In the genomic region with DNA sequence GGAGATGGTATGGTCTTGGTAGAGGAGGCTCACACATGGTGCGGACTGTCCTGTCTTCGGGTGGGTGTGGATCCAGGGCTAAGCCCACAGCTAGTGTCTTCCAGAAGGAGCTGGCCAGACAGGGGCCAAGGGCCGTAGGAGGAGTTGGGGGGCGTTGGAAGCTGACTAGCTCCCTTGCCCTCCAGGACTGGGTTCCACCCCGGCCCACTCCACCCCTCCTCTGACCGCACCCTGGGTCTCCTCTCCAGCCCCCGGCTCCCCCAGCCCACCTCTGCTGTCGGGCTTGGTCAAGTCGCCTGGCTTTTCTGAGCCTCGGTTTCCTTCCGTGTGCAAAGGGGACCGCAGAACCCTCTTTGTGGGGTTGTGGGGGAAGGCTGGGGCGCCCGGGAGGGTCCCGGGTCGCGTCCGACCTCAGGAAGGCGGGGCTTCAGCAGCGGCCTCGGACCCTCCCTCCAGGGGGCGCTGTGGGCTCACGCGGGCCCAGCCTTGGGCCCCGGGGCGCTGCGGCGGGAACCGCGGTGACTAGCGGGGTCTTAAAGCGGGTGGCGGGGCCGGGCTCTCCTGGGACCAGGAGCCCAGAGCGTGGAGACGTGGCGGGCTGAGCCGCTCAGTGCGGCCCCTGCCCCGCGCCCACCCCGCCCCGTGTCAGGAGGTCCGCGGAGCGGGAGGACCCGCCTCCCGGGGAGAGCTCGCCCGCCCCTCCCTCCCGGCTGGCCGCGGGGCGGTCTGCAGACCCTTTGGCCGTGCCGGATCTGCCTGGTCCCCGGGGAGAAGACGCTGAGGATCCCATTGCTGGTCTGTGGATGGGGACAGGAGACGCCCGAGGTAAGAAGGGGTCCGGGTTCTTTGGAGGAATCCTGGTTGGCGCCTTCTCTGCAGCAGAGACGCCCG, we compare ENCODE assay signal across 8 cellular contexts. TPM values are rescaled to one million over a fixed set of nuclear protein-coding genes. Genes with fewer than 3 reads are reported as not detected.
A peak's percentile ranks its signal among the peaks of the same experiment; 100 is the strongest.
DNase-seq lines count a peak whose midpoint lies in the region; ATAC-seq and TF ChIP-seq lines count a peak whose summit lies in the region.

No MANE protein-coding gene starts in this region.

- no peaks in the 10 kb centered on the region for H3K9me3 ChIP-seq in CD4-positive, alpha-beta T cell (ENCODE audit: control insufficient read depth, low read length)
- H3K9me3 ChIP-seq in HUES6 (ENCODE audit: control insufficient read depth, insufficient read depth, low read depth, low read length) (no peaks in the 10 kb centered on the region), body of pancreas (no peaks in the 10 kb centered on the region)

- CTCF ChIA-PET in CD4-positive, alpha-beta T cell (lab: Charles Lee), result interaction anchor here (0.6 to 1.6 kb wide), 2 partner anchors 18 to 22 kb away, joined by 3 to 6 read pairs; a partner anchor contains a TSS

- no peak for TF ChIP-seq POLR2A in body of pancreas (IDR thresholded peaks at IDR 0.05)

- WGBS in body of pancreas, 2 donors, result 6% methylated on average over 52 of the region's 64 CpGs; no CpG with 5 or more reads in 1 of the 2 donors

- intact Hi-C loops in CD4-positive, alpha-beta T cell (cut with DNase I, micrococcal nuclease), result loop anchor here in 1 of 2 experiments (1.0 kb wide), 1 partner anchor 18 kb away; no protein-coding TSS in a partner anchor
- intact Hi-C loops in body of pancreas (cut with DNase I), result no loop called here

- peak; percentile 73 for TF ChIP-seq CTCF in CD4-positive, alpha-beta T cell (IDR thresholded peaks at IDR 0.05)
- peak; percentile 44 to 68 (median 63) for TF ChIP-seq CTCF in body of pancreas (IDR thresholded peaks at IDR 0.05)

- H3K36me3 ChIP-seq in HUES6 (ENCODE audit: control insufficient read depth, insufficient read depth, low read length), result no peaks in the 10 kb centered on the region
- no peaks in the 10 kb centered on the region for H3K36me3 ChIP-seq in body of pancreas (replicated peaks in 1 of 2; ENCODE audit: insufficient read depth in 1 of 2, low read depth in 2 of 2)

- H3K27ac ChIP-seq in CD4-positive, alpha-beta T cell (ENCODE audit: low read depth, low read length), result no peak overlapping the region
- H3K27ac ChIP-seq in HUES6 (ENCODE audit: low read depth, low read length), result no peak overlapping the region
- no peak overlapping the region for H3K27ac ChIP-seq in body of pancreas

- H3K27ac Mint-ChIP-seq in CD4-positive, alpha-beta T cell, result peak overlapping the region; percentile 90
- H3K27ac Mint-ChIP-seq in T-helper 2 cell treated with Interferon-gamma antibody and Interleukin-4, amounts not matched to agents 5 μg/mL and 100 μg/mL, for 36 hours, result no peak overlapping the region

- H3K36me3 Mint-ChIP-seq in CD4-positive, alpha-beta T cell (ENCODE audit: low read depth), result peaks cover 5% of the 10 kb centered on the region
- H3K36me3 Mint-ChIP-seq in T-helper 2 cell treated with Interferon-gamma antibody and Interleukin-4, amounts not matched to agents 5 μg/mL and 100 μg/mL, for 36 hours (ENCODE audit: low read depth), result no peaks in the 10 kb centered on the region

- peak overlapping the region; percentile 36 for H3K4me3 Mint-ChIP-seq in CD4-positive, alpha-beta T cell
- H3K4me3 Mint-ChIP-seq in T-helper 2 cell treated with Interferon-gamma antibody and Interleukin-4, amounts not matched to agents 5 μg/mL and 100 μg/mL, for 36 hours, result peak overlapping the region; percentile 51

- peaks cover 24% of the 10 kb centered on the region for H3K4me1 Mint-ChIP-seq in CD4-positive, alpha-beta T cell (ENCODE audit: low read depth)
- no peaks in the 10 kb centered on the region for H3K4me1 Mint-ChIP-seq in T-helper 2 cell treated with Interferon-gamma antibody and Interleukin-4, amounts not matched to agents 5 μg/mL and 100 μg/mL, for 36 hours (ENCODE audit: low read depth)

- POLR2A ChIA-PET in CD4-positive, alpha-beta T cell (lab: Charles Lee), result no interaction called here

- no peak overlapping the region for H3K9ac ChIP-seq in HUES6 (ENCODE audit: low read length)

- ATAC-seq in CD4-positive, alpha-beta T cell (ENCODE audit: poor library complexity), result peak; percentile 35
- ATAC-seq in body of pancreas (peak; percentile 47), left lobe of liver (peak; percentile 70), GM19035 (IDR thresholded peaks at IDR 0.05; ENCODE audit: unreplicated experiment) (no peak), HG03520 (IDR thresholded peaks at IDR 0.05; ENCODE audit: unreplicated experiment) (no peak)

- peak overlapping the region; percentile 71 for H3K4me3 ChIP-seq in HUES6 (ENCODE audit: low read depth, low read length)
- peak overlapping the region in 1 of 2 donors; percentile 21 for H3K4me3 ChIP-seq in body of pancreas

- H3K4me1 ChIP-seq in HUES6 (ENCODE audit: control insufficient read depth, insufficient read depth, low read length) (peaks cover 8% of the 10 kb centered on the region), body of pancreas (peaks cover 12% of the 10 kb centered on the region)

- H3K9me3 Mint-ChIP-seq in CD4-positive, alpha-beta T cell, result no peaks in the 10 kb centered on the region
- peaks cover under 1% of the 10 kb centered on the region for H3K9me3 Mint-ChIP-seq in T-helper 2 cell treated with Interferon-gamma antibody and Interleukin-4, amounts not matched to agents 5 μg/mL and 100 μg/mL, for 36 hours

- peaks cover 26% of the 10 kb centered on the region for H3K27me3 Mint-ChIP-seq in CD4-positive, alpha-beta T cell
- peaks cover 23% of the 10 kb centered on the region for H3K27me3 Mint-ChIP-seq in T-helper 2 cell treated with Interferon-gamma antibody and Interleukin-4, amounts not matched to agents 5 μg/mL and 100 μg/mL, for 36 hours (ENCODE audit: low read depth)

- peak; percentile 51 to 76 (median 62) for DNase-seq in CD4-positive, alpha-beta T cell
- peak; percentile 62 for DNase-seq in T-helper 2 cell treated with Interferon-gamma antibody and Interleukin-4, amounts not matched to agents 5 μg/mL and 100 μg/mL, for 36 hours (ENCODE audit: low spot score)
- DNase-seq in body of pancreas (peak; percentile 35 to 65 (median 50)), left lobe of liver (ENCODE audit: low spot score) (no peak)
- peak; percentile 52 for DNase-seq in stimulated activated CD8-positive, alpha-beta memory T cell treated with anti-CD3 and anti-CD28 coated beads, Interleukin-4, amount 100 ng/mL, for 24 hours (ENCODE audit: low read depth)

- peaks cover 23% of the 10 kb centered on the region for H3K27me3 ChIP-seq in CD4-positive, alpha-beta T cell (ENCODE audit: control insufficient read depth, insufficient read depth, low read length)
- H3K27me3 ChIP-seq in HUES6 (ENCODE audit: control insufficient read depth, insufficient read depth, low read length), result peaks cover 35% of the 10 kb centered on the region
- H3K27me3 ChIP-seq in body of pancreas, result peaks cover 0 to 6% of the 10 kb centered on the region in 2 donors

RNA-seq across cellular contexts. Expression of a gene that starts 5.4 kb away (rescaled TPM):
- under 1 TPM; 0.38 to 0.47 TPM for total RNA-seq in CD4-positive, alpha-beta T cell
- not detected for total RNA-seq in body of pancreas
- not detected for total RNA-seq in left lobe of liver

RNA-seq across cellular contexts. Expression of a gene that starts 17.8 kb away (rescaled TPM):
- total RNA-seq in CD4-positive, alpha-beta T cell, result under 1 TPM; 0.30 to 0.39 TPM
- total RNA-seq in body of pancreas (1 to 10 TPM in 1 of 2 donors, not detected in 1; 3.9 TPM), left lobe of liver (not detected)

RNA-seq across cellular contexts. Expression of a gene that starts 22.1 kb away (rescaled TPM):
- 1 to 10 TPM; 1.0 to 1.2 TPM for total RNA-seq in CD4-positive, alpha-beta T cell
- total RNA-seq in body of pancreas (1 to 10 TPM; 1.0 to 2.6 TPM), left lobe of liver (0.15 TPM)

RNA-seq across cellular contexts. Expression of a gene that starts 22.7 kb away (rescaled TPM):
- total RNA-seq in CD4-positive, alpha-beta T cell, result 10 to 100 TPM in 1 of 2 experiments, 1 to 10 TPM in 1; 9.7 to 14.8 TPM
- total RNA-seq in body of pancreas (10 to 100 TPM in 1 of 2 donors, 1 to 10 TPM in 1; 9.1 to 14.5 TPM), left lobe of liver (4.6 TPM)

RNA-seq across cellular contexts. Expression of a gene that starts 39.0 kb away (rescaled TPM):
- 10 to 100 TPM; 28.4 to 29.9 TPM for total RNA-seq in CD4-positive, alpha-beta T cell
- total RNA-seq in body of pancreas (10 to 100 TPM; 16.6 to 17.5 TPM), left lobe of liver (49.2 TPM)

Comparison
In these comparisons a context has a peak if more than half of its experiments do, and no peak if none do; other contexts are left out.
1. ATAC-seq: peak in CD4-positive, alpha-beta T cell (single experiment), body of pancreas (single experiment) and left lobe of liver (single experiment); none in GM19035 (single experiment) and HG03520 (single experiment).